Comparison of ENCODE assay signal across 8 cellular contexts in genomic region chr17:35374766-35375344, GRCh38. TPM values are rescaled to one million over a fixed set of nuclear protein-coding genes. Genes with fewer than 3 reads are reported as not detected.
A peak's percentile ranks its signal among the peaks of the same experiment; 100 is the strongest.
DNase-seq lines count a peak whose midpoint lies in the region; FAIRE-seq and TF ChIP-seq lines count a peak whose summit lies in the region.

No MANE protein-coding gene starts in this region.

- no peaks in the 10 kb centered on the region for H3K79me2 ChIP-seq in neural progenitor cell (ENCODE audit: low read depth)

- H3K27me3 Mint-ChIP-seq in neural progenitor cell (ENCODE audit: insufficient read depth, low read depth): peaks cover 43% of the 10 kb centered on the region

- H3K4me1 ChIP-seq in colonic mucosa (no peaks in the 10 kb centered on the region), neural progenitor cell (no peaks in the 10 kb centered on the region)

- intact Hi-C loops in colonic mucosa (cut with DNase I): no loop called here

- FAIRE-seq in GM19239 (lab: Jason Lieb, UNC): no peak

- peaks cover 9% of the 10 kb centered on the region for H3K4me1 Mint-ChIP-seq in neural progenitor cell

- no peak overlapping the region for H2AFZ ChIP-seq in neural progenitor cell (replicated peaks)

- H3K36me3 Mint-ChIP-seq in neural progenitor cell: peaks cover 2% of the 10 kb centered on the region

- H3K9ac ChIP-seq in colonic mucosa (ENCODE audit: low read depth in 2 of 2, low read length in 2 of 2): peak overlapping the region in 1 of 2 donors; percentile 76
- no peak overlapping the region for H3K9ac ChIP-seq in neural progenitor cell

- H3K27me3 ChIP-seq in colonic mucosa: peaks cover 9% of the 10 kb centered on the region
- peaks cover 91% of the 10 kb centered on the region for H3K27me3 ChIP-seq in neural progenitor cell

- H3K4me3 ChIP-seq in colonic mucosa (peak overlapping the region; percentile 49), neural progenitor cell (peak overlapping the region; percentile 42)

- no peak for TF ChIP-seq CTCF in colonic mucosa (IDR thresholded peaks at IDR 0.05)
- no peak for TF ChIP-seq CTCF in neural progenitor cell (IDR thresholded peaks at IDR 0.05)

- no peaks in the 10 kb centered on the region for H3F3A ChIP-seq in neural progenitor cell (ENCODE audit: low read depth)

- H4K20me1 ChIP-seq in neural progenitor cell (ENCODE audit: low read depth): no peaks in the 10 kb centered on the region

- peak overlapping the region; percentile 99 for H3K27ac ChIP-seq in KOPT-K1 (ENCODE audit: low read depth, low read length, poor library complexity, severe bottlenecking)
- peak overlapping the region; percentile 69 for H3K27ac ChIP-seq in colonic mucosa
- no peak overlapping the region for H3K27ac ChIP-seq in neural progenitor cell

- H3K4me2 ChIP-seq in neural progenitor cell: peak overlapping the region; percentile 76

- no peak overlapping the region for H3K27ac Mint-ChIP-seq in neural progenitor cell

- DNase-seq in CD1c-positive myeloid dendritic cell (ENCODE audit: extremely low spot score) (peak; percentile 34), colonic mucosa (no peak), neural progenitor cell (ENCODE audit: low spot score) (no peak), HK-2 (ENCODE audit: unreplicated experiment) (no peak), NCI-H226 (no peak), kidney tubule cell (ENCODE audit: low spot score) (no peak), GM19239 (ENCODE audit: insufficient read length, low spot score) (no peak)

- peak overlapping the region; percentile 31 for H3K4me3 Mint-ChIP-seq in neural progenitor cell

- H3K36me3 ChIP-seq in KOPT-K1 (ENCODE audit: insufficient read depth, low read length): peaks cover 22% of the 10 kb centered on the region
- no peaks in the 10 kb centered on the region for H3K36me3 ChIP-seq in colonic mucosa
- H3K36me3 ChIP-seq in neural progenitor cell: no peaks in the 10 kb centered on the region

- peaks cover 16% of the 10 kb centered on the region for H3K9me3 ChIP-seq in KOPT-K1 (ENCODE audit: insufficient read depth, low read length, poor library complexity, severe bottlenecking)
- H3K9me3 ChIP-seq in colonic mucosa: no peaks in the 10 kb centered on the region
- peaks cover 8% of the 10 kb centered on the region for H3K9me3 ChIP-seq in neural progenitor cell (ENCODE audit: low read depth)

- H3K9me3 Mint-ChIP-seq in neural progenitor cell: peaks cover 15% of the 10 kb centered on the region

RNA-seq across cellular contexts. Expression of gene SLFN11, which starts 1.4 kb away (rescaled TPM):
- total RNA-seq in colonic mucosa: 1 to 10 TPM; 3.6 to 9.1 TPM
- total RNA-seq in neural progenitor cell (ENCODE audit: low replicate concordance): 0.02 and 0.71 TPM in 2 replicates

RNA-seq across cellular contexts. Expression of gene SLFN12, which starts 57.4 kb away (rescaled TPM):
- total RNA-seq in colonic mucosa: 1 to 10 TPM; 1.3 to 2.0 TPM
- total RNA-seq in neural progenitor cell (ENCODE audit: low replicate concordance): 6.8 and 7.2 TPM in 2 replicates
